In the genomic region with DNA sequence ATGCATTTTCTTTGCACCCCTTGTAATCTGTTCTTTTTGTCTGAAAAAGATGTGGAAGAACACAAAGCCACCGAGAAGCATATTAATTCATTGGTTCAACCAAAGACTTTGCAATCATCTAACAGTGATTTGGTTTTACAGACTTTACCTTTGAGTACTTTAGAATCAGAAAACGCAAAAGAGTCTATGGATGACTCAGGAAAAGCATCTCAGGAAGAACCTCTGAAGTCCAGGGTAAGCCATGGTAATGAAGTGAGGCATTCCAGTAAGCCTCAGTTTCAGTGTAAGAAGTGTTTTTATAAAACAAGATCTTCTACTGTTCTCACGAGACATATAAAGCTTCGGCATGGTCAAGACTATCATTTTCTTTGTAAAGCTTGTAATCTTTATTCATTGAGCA, we compare ENCODE assay signal across 15 cellular contexts.
"Had no signal": no experiment of that assay in that cellular context is flagged by ENCODE, and none has a peak within 500 bp of the region (broad histone marks: within the 10 kb centered on the region; RNA-seq: fewer than 3 reads in every experiment).

No MANE protein-coding gene starts in this region.

- H3K27ac ChIP-seq: SJSA1, suprapubic skin had no signal

- H3K4me3 ChIP-seq: left lung, SJSA1, suprapubic skin, upper lobe of left lung had no signal

- H3K4me1 Mint-ChIP-seq: brain had no signal

- H3K27me3 Mint-ChIP-seq: brain; central memory CD8-positive, alpha-beta T cell; memory B cell had no signal

- DNase-seq: activated CD4-positive, CD25-positive, alpha-beta regulatory T cell; activated CD8-positive, alpha-beta memory T cell treated with anti-CD3 and anti-CD28 coated beads for 24 hours; activated effector memory CD4-positive, alpha-beta T cell treated with anti-CD3 and anti-CD28 coated beads, Interleukin-2, amount 50 U/mL, for 16 hours; amygdala; cortex of kidney; effector CD8-positive, alpha-beta T cell; stimulated activated CD4-positive, alpha-beta T cell treated with anti-CD3 and anti-CD28 coated beads, Interleukin-12 subunit alpha, Interleukin-12 subunit beta, amount 100 ng/mL, for 4 hours; upper lobe of left lung had no signal

- H3K9me3 Mint-ChIP-seq: brain; central memory CD8-positive, alpha-beta T cell; memory B cell had no signal

- H3K4me1 ChIP-seq: suprapubic skin had no signal

- H3K27me3 ChIP-seq: left lung, SJSA1, suprapubic skin, upper lobe of left lung had no signal

- H3K9me3 ChIP-seq: left lung, SJSA1, suprapubic skin, upper lobe of left lung had no signal

- ATAC-seq: left lung, sciatic nerve had no signal

- H3K4me3 Mint-ChIP-seq: brain, memory B cell had no signal

- H3K27ac Mint-ChIP-seq: brain, memory B cell had no signal
